13 cellular contexts compared by ENCODE assay signal in genomic region chr16:354286-354881, GRCh38. TPM values are rescaled to one million over a fixed set of nuclear protein-coding genes. Genes with fewer than 3 reads are reported as not detected.
A peak's percentile ranks its signal among the peaks of the same experiment; 100 is the strongest.
DNase-seq lines count a peak whose midpoint lies in the region; ATAC-seq and TF ChIP-seq lines count a peak whose summit lies in the region.
"Had no signal": no experiment of that assay in that cellular context is flagged by ENCODE, and none has a peak within 500 bp of the region (broad histone marks: within the 10 kb centered on the region; RNA-seq: fewer than 3 reads in every experiment).

No MANE protein-coding gene starts in this region.

- DNase-seq in activated CD4-positive, alpha-beta T cell treated with anti-CD3 and anti-CD28 coated beads, Interleukin-2, amount 10 ng/mL, durations not matched to agents 24 days and 14 days: no peak
- no peak for DNase-seq in activated CD4-positive, alpha-beta T cell treated with anti-CD3 and anti-CD28 coated beads for 48 hours
- DNase-seq in activated CD4-positive, alpha-beta memory T cell treated with anti-CD3 and anti-CD28 coated beads, Interleukin-2, amount 10 ng/mL, durations not matched to agents 7 days and 5 days: no peak
- no peak for DNase-seq in glutamatergic neuron
- peak; percentile 82 for DNase-seq in spleen
- DNase-seq in brain microvascular endothelial cell: no peak
- DNase-seq in SHP77 treated with DMSO at 0.1 percent for 48 hours (lab: John Stamatoyannopoulos, UW): no peak
- DNase-seq: DMS 273 treated with DMSO at 0.1 percent for 48 hours, NCI-H1417, NCI-H524 treated with DMSO at 0.1 percent for 48 hours, SHP77, tibial artery had no signal

- H3K4me1 ChIP-seq in spleen: peaks cover 15 to 60% (median 30%) of the 10 kb centered on the region in 6 donors

- H3K27ac Mint-ChIP-seq in activated CD4-positive, alpha-beta T cell treated with anti-CD3 and anti-CD28 coated beads, Interleukin-2, amount 10 ng/mL, durations not matched to agents 24 days and 14 days: no peak overlapping the region
- H3K27ac Mint-ChIP-seq in activated CD4-positive, alpha-beta memory T cell treated with anti-CD3 and anti-CD28 coated beads, Interleukin-2, amount 10 ng/mL, durations not matched to agents 7 days and 5 days: no peak overlapping the region
- H3K27ac Mint-ChIP-seq in glutamatergic neuron (ENCODE audit: unreplicated experiment): no peak overlapping the region

- in situ Hi-C loops in brain microvascular endothelial cell (cut with HindIII; ENCODE audit: low pct_ligation_motif_present, low sequenced_read_pairs): no loop called here

- intact Hi-C loops in activated CD4-positive, alpha-beta T cell treated with anti-CD3 and anti-CD28 coated beads, Interleukin-2, amount 10 ng/mL, durations not matched to agents 24 days and 14 days (cut with micrococcal nuclease): no loop called here
- intact Hi-C loops in spleen (cut with DNase I; ENCODE audit: low total_unique reads): loop anchor here (10.0 kb wide), 1 partner anchor 120 kb away; the partner anchor contains the start of gene FAM234A

- H3K27ac ChIP-seq in spleen: peak overlapping the region in 4 of 8 donors; percentile 75 to 88 (median 86)
- H3K27ac ChIP-seq in brain microvascular endothelial cell: no peak overlapping the region

- H3K4me3 ChIP-seq in spleen (peak overlapping the region in 1 of 8 donors; percentile 2), brain microvascular endothelial cell (ENCODE audit: low read depth, low read length) (no peak overlapping the region)
- H3K4me3 ChIP-seq: tibial artery had no signal

- H3K27me3 ChIP-seq in spleen (replicated peaks in 1 of 7) (no peaks in the 10 kb centered on the region), brain microvascular endothelial cell (replicated peaks) (no peaks in the 10 kb centered on the region)
- H3K27me3 ChIP-seq: tibial artery had no signal

- peaks cover 0 to 13% (median 0%) of the 10 kb centered on the region in 6 donors for H3K36me3 ChIP-seq in spleen
- H3K36me3 ChIP-seq in brain microvascular endothelial cell (replicated peaks): no peaks in the 10 kb centered on the region

- POLR2A ChIA-PET in activated CD4-positive, alpha-beta memory T cell treated with anti-CD3 and anti-CD28 coated beads, Interleukin-2, amount 10 ng/mL, durations not matched to agents 7 days and 5 days (lab: Charles Lee): interaction anchor here (0.8 to 2.5 kb wide), 3 partner anchors 10 to 126 kb away, joined by 3 to 9 read pairs (median 3); no protein-coding TSS in a partner anchor

- CTCF ChIA-PET in activated CD4-positive, alpha-beta memory T cell treated with anti-CD3 and anti-CD28 coated beads, Interleukin-2, amount 10 ng/mL, durations not matched to agents 7 days and 5 days (lab: Charles Lee): no interaction called here

- H3K36me3 Mint-ChIP-seq in activated CD4-positive, alpha-beta T cell treated with anti-CD3 and anti-CD28 coated beads, Interleukin-2, amount 10 ng/mL, durations not matched to agents 24 days and 14 days (ENCODE audit: low read depth): peaks cover 8% of the 10 kb centered on the region
- H3K36me3 Mint-ChIP-seq in activated CD4-positive, alpha-beta memory T cell treated with anti-CD3 and anti-CD28 coated beads, Interleukin-2, amount 10 ng/mL, durations not matched to agents 7 days and 5 days (ENCODE audit: low read depth): peaks cover 13% of the 10 kb centered on the region
- H3K36me3 Mint-ChIP-seq in glutamatergic neuron (ENCODE audit: unreplicated experiment): no peaks in the 10 kb centered on the region

- TF ChIP-seq CTCF in glutamatergic neuron (IDR thresholded peaks at IDR 0.05; ENCODE audit: partially characterized antibody, unreplicated experiment) (no peak), spleen (IDR thresholded peaks at IDR 0.05 in 8 of 11, conservative IDR thresholded peaks at IDR 0.05 in 3 of 11) (no peak), brain microvascular endothelial cell (IDR thresholded peaks at IDR 0.05; ENCODE audit: low read depth, low read length, missing control alignments) (no peak)

- WGBS in spleen, 5 donors: 85 to 95% (median 89%) methylated on average over 7 to 12 of the region's 12 CpGs

- H3K4me3 Mint-ChIP-seq in activated CD4-positive, alpha-beta T cell treated with anti-CD3 and anti-CD28 coated beads, Interleukin-2, amount 10 ng/mL, durations not matched to agents 24 days and 14 days: peak overlapping the region; percentile 21
- H3K4me3 Mint-ChIP-seq in activated CD4-positive, alpha-beta memory T cell treated with anti-CD3 and anti-CD28 coated beads, Interleukin-2, amount 10 ng/mL, durations not matched to agents 7 days and 5 days: peak overlapping the region; percentile 39
- peak overlapping the region; percentile 52 for H3K4me3 Mint-ChIP-seq in glutamatergic neuron (ENCODE audit: unreplicated experiment)

- no peak for ATAC-seq in GM18498 (IDR thresholded peaks at IDR 0.05; ENCODE audit: unreplicated experiment)

- H3K4me1 Mint-ChIP-seq in activated CD4-positive, alpha-beta T cell treated with anti-CD3 and anti-CD28 coated beads, Interleukin-2, amount 10 ng/mL, durations not matched to agents 24 days and 14 days: peaks cover 19% of the 10 kb centered on the region
- H3K4me1 Mint-ChIP-seq in activated CD4-positive, alpha-beta memory T cell treated with anti-CD3 and anti-CD28 coated beads, Interleukin-2, amount 10 ng/mL, durations not matched to agents 7 days and 5 days: peaks cover 38% of the 10 kb centered on the region
- no peaks in the 10 kb centered on the region for H3K4me1 Mint-ChIP-seq in glutamatergic neuron (ENCODE audit: low read depth, unreplicated experiment)

- H3K27me3 Mint-ChIP-seq in activated CD4-positive, alpha-beta T cell treated with anti-CD3 and anti-CD28 coated beads, Interleukin-2, amount 10 ng/mL, durations not matched to agents 24 days and 14 days: no peaks in the 10 kb centered on the region
- no peaks in the 10 kb centered on the region for H3K27me3 Mint-ChIP-seq in activated CD4-positive, alpha-beta memory T cell treated with anti-CD3 and anti-CD28 coated beads, Interleukin-2, amount 10 ng/mL, durations not matched to agents 7 days and 5 days
- H3K27me3 Mint-ChIP-seq in glutamatergic neuron (ENCODE audit: unreplicated experiment): no peaks in the 10 kb centered on the region

- TF ChIP-seq POLR2A in spleen (IDR thresholded peaks at IDR 0.05): no peak

- H3K9me3 Mint-ChIP-seq in activated CD4-positive, alpha-beta T cell treated with anti-CD3 and anti-CD28 coated beads, Interleukin-2, amount 10 ng/mL, durations not matched to agents 24 days and 14 days: no peaks in the 10 kb centered on the region
- no peaks in the 10 kb centered on the region for H3K9me3 Mint-ChIP-seq in activated CD4-positive, alpha-beta memory T cell treated with anti-CD3 and anti-CD28 coated beads, Interleukin-2, amount 10 ng/mL, durations not matched to agents 7 days and 5 days
- H3K9me3 Mint-ChIP-seq in glutamatergic neuron (ENCODE audit: unreplicated experiment): peaks cover 4% of the 10 kb centered on the region

- no peaks in the 10 kb centered on the region for H3K9me3 ChIP-seq in spleen
- H3K9me3 ChIP-seq: tibial artery had no signal

RNA-seq across cellular contexts. Expression of gene AXIN1, which starts 1.9 kb away (rescaled TPM):
- 26.7 and 27.9 TPM in 2 replicates for total RNA-seq in activated CD4-positive, alpha-beta T cell treated with anti-CD3 and anti-CD28 coated beads, Interleukin-2, amount 10 ng/mL, durations not matched to agents 24 days and 14 days
- total RNA-seq in activated CD4-positive, alpha-beta memory T cell treated with anti-CD3 and anti-CD28 coated beads, Interleukin-2, amount 10 ng/mL, durations not matched to agents 7 days and 5 days: 10 to 100 TPM; 25.4 to 25.7 TPM
- total RNA-seq in glutamatergic neuron (ENCODE audit: unreplicated experiment): 16.4 TPM
- 10 to 100 TPM; 22.6 to 27.3 (median 24.8) TPM for total RNA-seq in spleen
- polyA plus RNA-seq in spleen: 10 to 100 TPM; 12.9 to 22.7 (median 13.6) TPM

RNA-seq across cellular contexts. Expression of gene MRPL28, which starts 16.0 kb away (rescaled TPM):
- 106 and 109 TPM in 2 replicates for total RNA-seq in activated CD4-positive, alpha-beta T cell treated with anti-CD3 and anti-CD28 coated beads, Interleukin-2, amount 10 ng/mL, durations not matched to agents 24 days and 14 days
- 10 to 100 TPM; 71.4 to 72.6 TPM for total RNA-seq in activated CD4-positive, alpha-beta memory T cell treated with anti-CD3 and anti-CD28 coated beads, Interleukin-2, amount 10 ng/mL, durations not matched to agents 7 days and 5 days
- 69.6 TPM for total RNA-seq in glutamatergic neuron (ENCODE audit: unreplicated experiment)
- total RNA-seq in spleen: 10 to 100 TPM; 38.0 to 64.1 (median 48.0) TPM
- polyA plus RNA-seq in spleen: 100 to 1,000 TPM in 1 of 3 donors, 10 to 100 TPM in 2; 85.0 to 108 (median 85.7) TPM

RNA-seq across cellular contexts. Expression of gene PGAP6, which starts 27.4 kb away (rescaled TPM):
- total RNA-seq in activated CD4-positive, alpha-beta T cell treated with anti-CD3 and anti-CD28 coated beads, Interleukin-2, amount 10 ng/mL, durations not matched to agents 24 days and 14 days: 34.1 and 37.8 TPM in 2 replicates
- 10 to 100 TPM; 59.2 to 59.9 TPM for total RNA-seq in activated CD4-positive, alpha-beta memory T cell treated with anti-CD3 and anti-CD28 coated beads, Interleukin-2, amount 10 ng/mL, durations not matched to agents 7 days and 5 days
- total RNA-seq in glutamatergic neuron (ENCODE audit: unreplicated experiment): 54.5 TPM
- total RNA-seq in spleen: 10 to 100 TPM; 35.7 to 63.2 (median 51.0) TPM
- polyA plus RNA-seq in spleen: 10 to 100 TPM; 19.5 to 40.6 (median 32.2) TPM

RNA-seq across cellular contexts. Expression of gene NME4, which starts 42.6 kb away (rescaled TPM):
- 64.3 and 64.8 TPM in 2 replicates for total RNA-seq in activated CD4-positive, alpha-beta T cell treated with anti-CD3 and anti-CD28 coated beads, Interleukin-2, amount 10 ng/mL, durations not matched to agents 24 days and 14 days
- 10 to 100 TPM; 33.9 to 34.0 TPM for total RNA-seq in activated CD4-positive, alpha-beta memory T cell treated with anti-CD3 and anti-CD28 coated beads, Interleukin-2, amount 10 ng/mL, durations not matched to agents 7 days and 5 days
- total RNA-seq in glutamatergic neuron (ENCODE audit: unreplicated experiment) (82.6 TPM), spleen (10 to 100 TPM; 27.3 to 71.4 (median 50.0) TPM)
- polyA plus RNA-seq in spleen: 10 to 100 TPM; 43.4 to 75.8 (median 67.7) TPM

RNA-seq across cellular contexts. Expression of gene DECR2, which starts 47.3 kb away (rescaled TPM):
- 17.6 and 18.5 TPM in 2 replicates for total RNA-seq in activated CD4-positive, alpha-beta T cell treated with anti-CD3 and anti-CD28 coated beads, Interleukin-2, amount 10 ng/mL, durations not matched to agents 24 days and 14 days
- total RNA-seq in activated CD4-positive, alpha-beta memory T cell treated with anti-CD3 and anti-CD28 coated beads, Interleukin-2, amount 10 ng/mL, durations not matched to agents 7 days and 5 days: 1 to 10 TPM; 3.0 to 3.3 TPM
- 26.2 TPM for total RNA-seq in glutamatergic neuron (ENCODE audit: unreplicated experiment)
- total RNA-seq in spleen: 10 to 100 TPM in 5 of 7 donors, 1 to 10 TPM in 2; 8.9 to 14.8 (median 11.7) TPM
- 10 to 100 TPM in 2 of 3 donors, 1 to 10 TPM in 1; 9.1 to 19.5 (median 14.1) TPM for polyA plus RNA-seq in spleen
